Comparison of ENCODE assay signal across 7 cellular contexts in genomic region chr19:54631938-54632337, GRCh38. TPM values are rescaled to one million over a fixed set of nuclear protein-coding genes. Genes with fewer than 3 reads are reported as not detected.
"Had no signal": no experiment of that assay in that cellular context is flagged by ENCODE, and none has a peak within 500 bp of the region (broad histone marks: within the 10 kb centered on the region; RNA-seq: fewer than 3 reads in every experiment).

No MANE protein-coding gene starts in this region.

RNA-seq across cellular contexts. Expression of gene LILRB1, which starts 1.7 kb away (rescaled TPM):
- total RNA-seq: neural crest cell, osteocyte, pulmonary artery endothelial cell, smooth muscle cell, suprapubic skin had no signal
- polyA plus RNA-seq: smooth muscle cell had no signal

RNA-seq across cellular contexts. Expression of gene LILRB4, which starts 30.8 kb away (rescaled TPM):
- total RNA-seq: natural killer cell treated with Interleukin-12 subunit alpha and Interleukin-12 subunit beta and Interleukin-15 and Interleukin-18, amount 100 ng/mL, for 72 hours; neural crest cell; osteocyte; pulmonary artery endothelial cell; smooth muscle cell had no signal
- polyA plus RNA-seq: naive thymus-derived CD8-positive, alpha-beta T cell; smooth muscle cell had no signal

RNA-seq across cellular contexts. Expression of gene LILRA1, which starts 38.5 kb away (rescaled TPM):
- total RNA-seq: naive thymus-derived CD8-positive, alpha-beta T cell; neural crest cell; osteocyte; pulmonary artery endothelial cell; smooth muscle cell; suprapubic skin had no signal
- polyA plus RNA-seq: smooth muscle cell had no signal

RNA-seq across cellular contexts. Expression of gene LILRA2, which starts 58.3 kb away (rescaled TPM):
- total RNA-seq: neural crest cell, osteocyte, pulmonary artery endothelial cell, smooth muscle cell had no signal
- polyA plus RNA-seq: smooth muscle cell had no signal
